Comparison of ENCODE assay signal across 1 cellular context in the genomic region with DNA sequence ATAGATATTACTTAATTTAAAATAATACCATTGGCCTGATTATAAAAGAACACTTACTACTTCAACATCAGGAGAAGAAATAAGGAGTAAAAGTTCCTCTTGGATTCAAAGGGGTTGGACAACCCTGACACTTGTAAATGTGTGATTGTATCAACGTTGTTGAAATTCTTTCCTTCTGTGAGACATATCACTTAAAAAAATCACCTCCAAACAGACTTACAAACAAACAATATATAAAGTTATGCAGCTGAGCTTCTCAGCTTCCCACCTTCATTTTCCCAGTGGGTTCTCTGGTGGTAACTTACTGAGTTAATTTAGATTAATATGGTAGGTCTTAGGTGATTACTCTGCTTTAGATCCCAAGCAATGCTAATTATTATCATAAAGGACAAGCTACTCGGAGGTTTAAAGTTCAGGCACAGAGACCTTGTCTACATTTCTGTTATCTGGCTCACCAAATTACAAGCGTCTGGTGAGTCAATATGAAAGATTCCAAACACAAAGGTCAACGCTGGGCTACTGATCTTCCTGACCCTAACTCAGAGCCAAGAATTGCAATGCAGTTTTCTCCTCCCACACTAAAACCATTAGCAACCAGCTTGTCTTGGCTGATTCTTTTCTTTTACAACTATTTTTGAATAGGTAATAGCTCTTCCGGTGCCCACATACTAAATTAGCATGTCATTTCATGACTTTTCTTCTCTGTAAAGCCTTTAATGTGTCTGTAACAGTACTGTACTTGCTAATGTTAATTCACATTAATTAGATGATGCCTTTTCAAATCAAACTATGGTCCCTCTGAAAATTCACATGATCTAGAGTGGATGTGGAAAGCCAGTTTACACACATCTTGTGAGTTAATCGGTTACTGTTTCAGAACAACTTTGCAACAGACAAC.
TF ChIP-seq lines count a peak whose summit lies in the region.

No MANE protein-coding gene starts in this region.

TF ChIP-seq in HCT116, 20 proteins besides CTCF, POLR2A, EP300 and RAD21 (continued from another document):
- TF ChIP-seq, protein P1, sequence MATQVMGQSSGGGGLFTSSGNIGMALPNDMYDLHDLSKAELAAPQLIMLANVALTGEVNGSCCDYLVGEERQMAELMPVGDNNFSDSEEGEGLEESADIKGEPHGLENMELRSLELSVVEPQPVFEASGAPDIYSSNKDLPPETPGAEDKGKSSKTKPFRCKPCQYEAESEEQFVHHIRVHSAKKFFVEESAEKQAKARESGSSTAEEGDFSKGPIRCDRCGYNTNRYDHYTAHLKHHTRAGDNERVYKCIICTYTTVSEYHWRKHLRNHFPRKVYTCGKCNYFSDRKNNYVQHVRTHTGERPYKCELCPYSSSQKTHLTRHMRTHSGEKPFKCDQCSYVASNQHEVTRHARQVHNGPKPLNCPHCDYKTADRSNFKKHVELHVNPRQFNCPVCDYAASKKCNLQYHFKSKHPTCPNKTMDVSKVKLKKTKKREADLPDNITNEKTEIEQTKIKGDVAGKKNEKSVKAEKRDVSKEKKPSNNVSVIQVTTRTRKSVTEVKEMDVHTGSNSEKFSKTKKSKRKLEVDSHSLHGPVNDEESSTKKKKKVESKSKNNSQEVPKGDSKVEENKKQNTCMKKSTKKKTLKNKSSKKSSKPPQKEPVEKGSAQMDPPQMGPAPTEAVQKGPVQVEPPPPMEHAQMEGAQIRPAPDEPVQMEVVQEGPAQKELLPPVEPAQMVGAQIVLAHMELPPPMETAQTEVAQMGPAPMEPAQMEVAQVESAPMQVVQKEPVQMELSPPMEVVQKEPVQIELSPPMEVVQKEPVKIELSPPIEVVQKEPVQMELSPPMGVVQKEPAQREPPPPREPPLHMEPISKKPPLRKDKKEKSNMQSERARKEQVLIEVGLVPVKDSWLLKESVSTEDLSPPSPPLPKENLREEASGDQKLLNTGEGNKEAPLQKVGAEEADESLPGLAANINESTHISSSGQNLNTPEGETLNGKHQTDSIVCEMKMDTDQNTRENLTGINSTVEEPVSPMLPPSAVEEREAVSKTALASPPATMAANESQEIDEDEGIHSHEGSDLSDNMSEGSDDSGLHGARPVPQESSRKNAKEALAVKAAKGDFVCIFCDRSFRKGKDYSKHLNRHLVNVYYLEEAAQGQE (IDR thresholded peaks at IDR 0.05; ENCODE audit: low read depth) = no peak
- TF ChIP-seq YY1 (IDR thresholded peaks at IDR 0.05; ENCODE audit: extremely low read depth, insufficient replicate concordance, low read depth, low read length) (no peak), ZFX (IDR thresholded peaks at IDR 0.05) (no peak), ELF1 (IDR thresholded peaks at IDR 0.05; ENCODE audit: borderline replicate concordance, low read depth) (no peak), EGR1 (IDR thresholded peaks at IDR 0.05; ENCODE audit: low read depth) (no peak), FOSL1 (IDR thresholded peaks at IDR 0.05; ENCODE audit: low read depth) (no peak), EZH2phosphoT487 (IDR thresholded peaks at IDR 0.05; ENCODE audit: borderline replicate concordance) (no peak), POLR2AphosphoS5 (IDR thresholded peaks at IDR 0.05; ENCODE audit: low read depth, low read length) (no peak), SIN3A (IDR thresholded peaks at IDR 0.05; ENCODE audit: low read depth) (no peak), SRF (IDR thresholded peaks at IDR 0.05; ENCODE audit: low read depth) (no peak), TCF7L2 (IDR thresholded peaks at IDR 0.05; ENCODE audit: borderline replicate concordance, extremely low read depth, insufficient read depth, insufficient read length) (no peak)
- TF ChIP-seq, protein P2, sequence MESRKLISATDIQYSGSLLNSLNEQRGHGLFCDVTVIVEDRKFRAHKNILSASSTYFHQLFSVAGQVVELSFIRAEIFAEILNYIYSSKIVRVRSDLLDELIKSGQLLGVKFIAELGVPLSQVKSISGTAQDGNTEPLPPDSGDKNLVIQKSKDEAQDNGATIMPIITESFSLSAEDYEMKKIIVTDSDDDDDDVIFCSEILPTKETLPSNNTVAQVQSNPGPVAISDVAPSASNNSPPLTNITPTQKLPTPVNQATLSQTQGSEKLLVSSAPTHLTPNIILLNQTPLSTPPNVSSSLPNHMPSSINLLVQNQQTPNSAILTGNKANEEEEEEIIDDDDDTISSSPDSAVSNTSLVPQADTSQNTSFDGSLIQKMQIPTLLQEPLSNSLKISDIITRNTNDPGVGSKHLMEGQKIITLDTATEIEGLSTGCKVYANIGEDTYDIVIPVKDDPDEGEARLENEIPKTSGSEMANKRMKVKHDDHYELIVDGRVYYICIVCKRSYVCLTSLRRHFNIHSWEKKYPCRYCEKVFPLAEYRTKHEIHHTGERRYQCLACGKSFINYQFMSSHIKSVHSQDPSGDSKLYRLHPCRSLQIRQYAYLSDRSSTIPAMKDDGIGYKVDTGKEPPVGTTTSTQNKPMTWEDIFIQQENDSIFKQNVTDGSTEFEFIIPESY (IDR thresholded peaks at IDR 0.05; ENCODE audit: extremely low read depth, insufficient replicate concordance, low read length) = no peak
